Comparison of ENCODE assay signal across 10 cellular contexts in the genomic region with DNA sequence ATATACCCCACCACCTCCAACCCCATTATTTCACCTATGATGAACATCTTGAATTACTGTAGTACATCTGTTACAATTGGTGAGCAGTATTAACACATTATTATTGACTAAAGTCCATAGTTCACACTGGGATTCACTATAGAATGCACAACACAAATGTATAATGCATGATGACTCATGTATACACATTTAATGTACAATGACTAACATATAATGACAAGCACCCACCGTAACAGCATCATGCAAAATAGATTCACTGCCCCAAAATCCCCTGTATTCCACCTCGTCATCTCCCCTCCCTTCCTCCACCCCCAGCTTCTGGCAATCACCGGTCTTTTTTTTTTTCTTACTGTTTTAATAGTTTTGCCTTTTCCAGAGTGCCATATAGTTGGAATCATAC. TPM values are rescaled to one million over a fixed set of nuclear protein-coding genes. Genes with fewer than 3 reads are reported as not detected.
DNase-seq lines count a peak whose midpoint lies in the region; ATAC-seq and TF ChIP-seq lines count a peak whose summit lies in the region.
"Had no signal": no experiment of that assay in that cellular context is flagged by ENCODE, and none has a peak within 500 bp of the region (broad histone marks: within the 10 kb centered on the region; RNA-seq: fewer than 3 reads in every experiment).

No MANE protein-coding gene starts in this region.

- no peaks in the 10 kb centered on the region for H4K20me1 ChIP-seq in OCI-LY7 (ENCODE audit: insufficient read depth, low read length)

- H3K4me3 ChIP-seq in OCI-LY7 (ENCODE audit: low read depth, low read length, poor library complexity, severe bottlenecking) (no peak overlapping the region), skeletal muscle cell (ENCODE audit: low read depth, low read length) (no peak overlapping the region), heart right ventricle (no peak overlapping the region)

- H3K36me3 ChIP-seq in OCI-LY7 (ENCODE audit: insufficient read depth, low read length) (no peaks in the 10 kb centered on the region), heart right ventricle (no peaks in the 10 kb centered on the region)

- no peaks in the 10 kb centered on the region for H3K27me3 ChIP-seq in heart right ventricle

- CTCF ChIA-PET in activated CD4-positive, alpha-beta memory T cell treated with anti-CD3 and anti-CD28 coated beads for 36 hours (lab: Charles Lee), result interaction anchor here (1.4 kb wide), 1 partner anchor 44 kb away, joined by 4 read pairs; no protein-coding TSS in a partner anchor
- CTCF ChIA-PET in activated CD4-positive, alpha-beta memory T cell treated with anti-CD3 and anti-CD28 coated beads, Interleukin-2, amount 10 ng/mL, durations not matched to agents 7 days and 5 days (lab: Charles Lee), result no interaction called here
- CTCF ChIA-PET in OCI-LY7 (lab: Charles Lee; ENCODE audit: unreplicated experiment), result no interaction called here

- H3K27me3 Mint-ChIP-seq in activated CD4-positive, alpha-beta memory T cell treated with anti-CD3 and anti-CD28 coated beads for 36 hours, result peaks cover 2% of the 10 kb centered on the region
- H3K27me3 Mint-ChIP-seq in activated CD4-positive, alpha-beta memory T cell treated with anti-CD3 and anti-CD28 coated beads, Interleukin-2, amount 10 ng/mL, durations not matched to agents 7 days and 5 days, result no peaks in the 10 kb centered on the region

- ATAC-seq in HG02610 (IDR thresholded peaks at IDR 0.05; ENCODE audit: unreplicated experiment) (peak; percentile 87), heart right ventricle (no peak)

- no peak overlapping the region for H2AFZ ChIP-seq in OCI-LY7 (ENCODE audit: low read length)

- H3K4me1 Mint-ChIP-seq in activated CD4-positive, alpha-beta memory T cell treated with anti-CD3 and anti-CD28 coated beads for 36 hours (ENCODE audit: low read depth), result peaks cover 71% of the 10 kb centered on the region
- peaks cover 84% of the 10 kb centered on the region for H3K4me1 Mint-ChIP-seq in activated CD4-positive, alpha-beta memory T cell treated with anti-CD3 and anti-CD28 coated beads, Interleukin-2, amount 10 ng/mL, durations not matched to agents 7 days and 5 days

- no peaks in the 10 kb centered on the region for H3K9me3 ChIP-seq in OCI-LY7 (ENCODE audit: low read length)
- peaks cover 0 to 3% (median 0%) of the 10 kb centered on the region in 11 donors for H3K9me3 ChIP-seq in heart right ventricle

- intact Hi-C loops in activated CD4-positive, alpha-beta memory T cell treated with anti-CD3 and anti-CD28 coated beads for 36 hours (cut with micrococcal nuclease), result loop anchor here (1.0 kb wide), 4 partner anchors 8 to 76 kb away; no protein-coding TSS in a partner anchor
- intact Hi-C loops in OCI-LY7 (cut with micrococcal nuclease; ENCODE audit: unreplicated experiment), result no loop called here
- intact Hi-C loops in heart right ventricle (cut with DNase I), result no loop called here

- TF ChIP-seq CTCF in OCI-LY7 (conservative IDR thresholded peaks at IDR 0.05; ENCODE audit: low read length), result no peak
- no peak for TF ChIP-seq CTCF in heart right ventricle (IDR thresholded peaks at IDR 0.05)

- H3K4me1 ChIP-seq in OCI-LY7 (ENCODE audit: insufficient read depth, low read length, poor library complexity, severe bottlenecking) (peaks cover 77% of the 10 kb centered on the region), heart right ventricle (peaks cover 0 to 51% (median 23%) of the 10 kb centered on the region in 9 donors)

- no TSS peak for BruUV-seq in OCI-LY7 (replicated peaks; lab: Mats Ljungman, UMichigan)

- H3K9me3 Mint-ChIP-seq in activated CD4-positive, alpha-beta memory T cell treated with anti-CD3 and anti-CD28 coated beads for 36 hours, result no peaks in the 10 kb centered on the region
- peaks cover 6% of the 10 kb centered on the region for H3K9me3 Mint-ChIP-seq in activated CD4-positive, alpha-beta memory T cell treated with anti-CD3 and anti-CD28 coated beads, Interleukin-2, amount 10 ng/mL, durations not matched to agents 7 days and 5 days

- no peaks in the 10 kb centered on the region for H3K79me2 ChIP-seq in OCI-LY7 (ENCODE audit: insufficient read depth, low read depth, low read length)

- H3K36me3 Mint-ChIP-seq in activated CD4-positive, alpha-beta memory T cell treated with anti-CD3 and anti-CD28 coated beads for 36 hours, result no peaks in the 10 kb centered on the region
- peaks cover 7% of the 10 kb centered on the region for H3K36me3 Mint-ChIP-seq in activated CD4-positive, alpha-beta memory T cell treated with anti-CD3 and anti-CD28 coated beads, Interleukin-2, amount 10 ng/mL, durations not matched to agents 7 days and 5 days (ENCODE audit: low read depth)

- H3K27ac ChIP-seq in OCI-LY7 (ENCODE audit: low read depth, low read length, poor library complexity, severe bottlenecking) (no peak overlapping the region), heart right ventricle (no peak overlapping the region)

- WGBS in heart right ventricle, 2 donors, result 87% methylated on average over 3 of the region's 3 CpGs

- no peaks in the 10 kb centered on the region for H3K9me2 ChIP-seq in OCI-LY7 (ENCODE audit: insufficient read depth, low read length)

- DNase-seq in activated CD4-positive, alpha-beta memory T cell treated with anti-CD3 and anti-CD28 coated beads for 36 hours, result peak; percentile 77
- no peak for DNase-seq in activated CD4-positive, alpha-beta memory T cell treated with anti-CD3 and anti-CD28 coated beads, Interleukin-2, amount 10 ng/mL, durations not matched to agents 7 days and 5 days
- DNase-seq in OCI-LY7 (ENCODE audit: low spot score), result no peak
- DNase-seq in skeletal muscle cell (ENCODE audit: low read depth), result peak; percentile 39
- DNase-seq in NCI-H82 (lab: John Stamatoyannopoulos, UW), result no peak
- no peak for DNase-seq in NCI-H1417 (lab: John Stamatoyannopoulos, UW)
- no peak for DNase-seq in heart right ventricle
- DNase-seq: OCI-M1, retina had no signal

- H3K27ac Mint-ChIP-seq in activated CD4-positive, alpha-beta memory T cell treated with anti-CD3 and anti-CD28 coated beads for 36 hours, result no peak overlapping the region
- H3K27ac Mint-ChIP-seq in activated CD4-positive, alpha-beta memory T cell treated with anti-CD3 and anti-CD28 coated beads, Interleukin-2, amount 10 ng/mL, durations not matched to agents 7 days and 5 days, result no peak overlapping the region

- peak overlapping the region; percentile 4; the same call in 1 of the 2 replicates for H3K4me2 ChIP-seq in OCI-LY7 (ENCODE audit: low read length)

- no peak overlapping the region for H3K4me3 Mint-ChIP-seq in activated CD4-positive, alpha-beta memory T cell treated with anti-CD3 and anti-CD28 coated beads for 36 hours
- no peak overlapping the region for H3K4me3 Mint-ChIP-seq in activated CD4-positive, alpha-beta memory T cell treated with anti-CD3 and anti-CD28 coated beads, Interleukin-2, amount 10 ng/mL, durations not matched to agents 7 days and 5 days

- POLR2A ChIA-PET in activated CD4-positive, alpha-beta memory T cell treated with anti-CD3 and anti-CD28 coated beads for 36 hours (lab: Charles Lee), result interaction anchor here (0.5 kb wide), 1 partner anchor 182 kb away, joined by 4 read pairs; no protein-coding TSS in a partner anchor
- POLR2A ChIA-PET in activated CD4-positive, alpha-beta memory T cell treated with anti-CD3 and anti-CD28 coated beads, Interleukin-2, amount 10 ng/mL, durations not matched to agents 7 days and 5 days (lab: Charles Lee), result interaction anchor here (1.1 to 1.6 kb wide), 2 partner anchors 8 to 76 kb away, joined by 4 to 8 read pairs; no protein-coding TSS in a partner anchor
- POLR2A ChIA-PET in OCI-LY7 (lab: Charles Lee), result interaction anchor here (1.0 kb wide), 1 partner anchor 9 kb away, joined by 3 read pairs; no protein-coding TSS in a partner anchor

RNA-seq across cellular contexts. Expression of a gene that starts 47.1 kb away (rescaled TPM):
- total RNA-seq in activated CD4-positive, alpha-beta memory T cell treated with anti-CD3 and anti-CD28 coated beads for 36 hours, result 10 to 100 TPM; 16.1 to 18.8 TPM
- total RNA-seq in activated CD4-positive, alpha-beta memory T cell treated with anti-CD3 and anti-CD28 coated beads, Interleukin-2, amount 10 ng/mL, durations not matched to agents 7 days and 5 days, result 10 to 100 TPM; 16.9 to 18.9 TPM
- 4.4 and 5.6 TPM in 2 replicates for total RNA-seq in OCI-LY7 (2014; rRNA removed; shearing (Covaris generic))
- total RNA-seq in OCI-LY7 (2022) (12.1 and 16.4 TPM in 2 replicates), heart right ventricle (10 to 100 TPM in 4 of 10 donors, 1 to 10 TPM in 6; 4.6 to 22.4 (median 7.9) TPM)
- 1 to 10 TPM; 1.9 to 2.1 TPM for polyA plus RNA-seq in heart right ventricle

Comparison
In these comparisons a context has a peak if more than half of its experiments do, and no peak if none do; other contexts are left out.
1. DNase-seq: peak in activated CD4-positive, alpha-beta memory T cell treated with anti-CD3 and anti-CD28 coated beads for 36 hours (single experiment) and skeletal muscle cell (single experiment); none in activated CD4-positive, alpha-beta memory T cell treated with anti-CD3 and anti-CD28 coated beads, Interleukin-2, amount 10 ng/mL, durations not matched to agents 7 days and 5 days (single experiment), OCI-LY7 (single experiment), NCI-H82 (single experiment), NCI-H1417 (0 of 3) and heart right ventricle (0 of 2).